In genomic region chr3:151468284-151468917, GRCh38 we compare ENCODE assay signal across 7 cellular contexts. TPM values are rescaled to one million over a fixed set of nuclear protein-coding genes. Genes with fewer than 3 reads are reported as not detected.
DNase-seq lines count a peak whose midpoint lies in the region; ATAC-seq, FAIRE-seq and TF ChIP-seq lines count a peak whose summit lies in the region.

No MANE protein-coding gene starts in this region.

- CTCF ChIA-PET in HepG2 (lab: Yijun Ruan, JAX; ENCODE audit: low intra/inter-chr PET ratio, low total read pairs) = interaction anchor here (1.2 to 3.2 kb wide), 2 partner anchors 29 to 370 kb away, joined by 4 to 31 read pairs; no protein-coding TSS in a partner anchor

- H3K79me2 ChIP-seq in HepG2 (ENCODE audit: insufficient read depth, low read length) = no peaks in the 10 kb centered on the region

- no peaks in the 10 kb centered on the region for H3K4me1 ChIP-seq in HepG2 (ENCODE audit: insufficient read depth, low read length)
- H3K4me1 ChIP-seq in thoracic aorta (ENCODE audit: control insufficient read depth in 1 of 2, low read depth in 2 of 2) = no peaks in the 10 kb centered on the region

- no peak overlapping the region for H2AFZ ChIP-seq in HepG2 (ENCODE audit: low read length)

- POLR2A ChIA-PET in HepG2 (lab: Yijun Ruan, JAX) = no interaction called here

- BruUV-seq in HepG2 (replicated peaks; lab: Mats Ljungman, UMichigan) = no TSS peak

- TF ChIP-seq POLR2A in HepG2 (IDR thresholded peaks at IDR 0.05; ENCODE audit: insufficient read depth in 1 of 2, low read depth in 2 of 2, low read length in 2 of 2) = no peak

- FAIRE-seq in HepG2 (lab: Jason Lieb, UNC) = peak; percentile 74

- no peaks in the 10 kb centered on the region for H4K20me1 ChIP-seq in HepG2 (ENCODE audit: insufficient read depth, low read length)

- H3K27ac ChIP-seq in HepG2 (ENCODE audit: extremely low read length, insufficient read depth, low read length) = no peak overlapping the region
- H3K27ac ChIP-seq in thoracic aorta = no peak overlapping the region

- ATAC-seq in HepG2 = peak; percentile 95
- no peak for ATAC-seq in thoracic aorta (ENCODE audit: insufficient number of reproducible peaks, low FRiP score, low read depth)

- TF ChIP-seq EP300 in HepG2 (IDR thresholded peaks at IDR 0.05; ENCODE audit: low read depth in 2 of 2, low read length in 2 of 2) = no peak
- TF ChIP-seq EP300 in HepG2 (CRISPR knock-in tag; IDR thresholded peaks at IDR 0.05; ENCODE audit: borderline replicate concordance) = no peak

- H3K4me2 ChIP-seq in HepG2 (ENCODE audit: low read depth, low read length) = no peak overlapping the region

- in situ Hi-C loops in SK-MEL-5 (cut with HindIII; ENCODE audit: low pct_unique_long_range_greater_than_20kb, low sequenced_read_pairs) (no loop called here), HepG2 (cut with HindIII; ENCODE audit: extremely low pct_ligation_motif_present, low pct_unique_long_range_greater_than_20kb) (loop anchor here (10.0 kb wide), 1 partner anchor 366 kb away; no protein-coding TSS in a partner anchor)

- H3K27me3 ChIP-seq in GM06990 (replicated peaks; ENCODE audit: control insufficient read depth, insufficient read depth, low read length) (no peaks in the 10 kb centered on the region), HepG2 (ENCODE audit: control insufficient read depth in 1 of 2, insufficient read depth in 2 of 2, low read length in 2 of 2) (peaks cover 0 to 4% of the 10 kb centered on the region in 2 experiments; a peak in 1 of 5 replicates), thoracic aorta (replicated peaks; ENCODE audit: insufficient read depth) (no peaks in the 10 kb centered on the region)

- H3K4me3 ChIP-seq in GM06990 (replicated peaks; ENCODE audit: low read depth, low read length) (no peak overlapping the region), cardiac fibroblast (replicated peaks in 1 of 2; ENCODE audit: low read depth in 2 of 2, low read length in 2 of 2) (no peak overlapping the region), HepG2 (replicated peaks in 1 of 3; ENCODE audit: insufficient read depth in 1 of 3, low read depth in 2 of 3, low read length in 3 of 3) (no peak overlapping the region), thoracic aorta (no peak overlapping the region)

- no peaks in the 10 kb centered on the region for H3K9me3 ChIP-seq in HepG2 (ENCODE audit: low read length)
- H3K9me3 ChIP-seq in thoracic aorta = no peaks in the 10 kb centered on the region

- H3K9ac ChIP-seq in HepG2 (ENCODE audit: insufficient read depth, low read depth, low read length) = no peak overlapping the region

- TF ChIP-seq RAD21 in HepG2 (CRISPR knock-in tag; IDR thresholded peaks at IDR 0.05) = 0 out of 2 replicates have a peak, but pooled peaks have one; percentile 28

- intact Hi-C loops in HepG2 (cut with micrococcal nuclease; ENCODE audit: unreplicated experiment) = loop anchor here (1.0 to 2.0 kb wide), 4 partner anchors 30 to 371 kb away; no protein-coding TSS in a partner anchor

- WGBS in HepG2 (ENCODE audit: low lambda C conversion rate) = 20% methylated on average over 9 of the region's 9 CpGs

- no peaks in the 10 kb centered on the region for H3K36me3 ChIP-seq in GM06990 (ENCODE audit: control insufficient read depth, insufficient read depth, low read length)
- H3K36me3 ChIP-seq in HepG2 (replicated peaks in 1 of 2; ENCODE audit: control insufficient read depth in 1 of 2, insufficient read depth in 2 of 2, low read length in 2 of 2) = no peaks in the 10 kb centered on the region
- no peaks in the 10 kb centered on the region for H3K36me3 ChIP-seq in thoracic aorta

- DNase-seq in GM06990 (ENCODE audit: extremely low read depth, insufficient read length) = no peak
- peak; percentile 55 for DNase-seq in H4 (ENCODE audit: low spot score)
- peak; percentile 31 for DNase-seq in MV-4-11 (lab: John Stamatoyannopoulos, UW)
- peak; percentile 84 for DNase-seq in SK-MEL-5 (ENCODE audit: low read depth, low spot score)
- peak; percentile 76 to 82 for DNase-seq in cardiac fibroblast (ENCODE audit: low read depth in 2 of 2)
- peak; percentile 63 for DNase-seq in HepG2 (ENCODE audit: low spot score)
- no peak for DNase-seq in thoracic aorta (ENCODE audit: low spot score)

- TF ChIP-seq CTCF in GM06990 (IDR thresholded peaks at IDR 0.05; ENCODE audit: insufficient read depth, low read length, poor library complexity, severe bottlenecking) (peak; percentile 93), cardiac fibroblast (IDR thresholded peaks at IDR 0.05; ENCODE audit: low read depth, low read length) (peak; percentile 96), HepG2 (CRISPR knock-in tag; IDR thresholded peaks at IDR 0.05) (peak; percentile 77), thoracic aorta (IDR thresholded peaks at IDR 0.05) (peak; percentile 72)

TF ChIP-seq in HepG2, 621 proteins besides CTCF, POLR2A, EP300 and RAD21:
- TF ChIP-seq STAG1 (CRISPR knock-in tag; IDR thresholded peaks at IDR 0.05) = peak; percentile 75
- TF ChIP-seq MAFK (conservative IDR thresholded peaks at IDR 0.05 in 1 of 2, IDR thresholded peaks at IDR 0.05 in 1 of 2; ENCODE audit: low read length in 2 of 2) = no peak
- TF ChIP-seq SMC3 (IDR thresholded peaks at IDR 0.05; ENCODE audit: low read length) = peak; percentile 87

RNA-seq across cellular contexts. Expression of gene IGSF10, which starts 7.5 kb away (rescaled TPM):
- total RNA-seq in H4 (2014; rRNA removed; shearing (Covaris generic)) = under 0.01 and 0.77 TPM in 2 replicates
- total RNA-seq in SK-MEL-5 (2014; rRNA removed; shearing (Covaris generic)) = 0.03 and 0.16 TPM in 2 replicates
- 0.01 and 0.05 TPM in 2 replicates for polyA plus RNA-seq in SK-MEL-5 (2015; cell fraction: cytosol; rRNA removed)
- 0.02 TPM in 1 of 2 replicates, not detected in the other for polyA plus RNA-seq in SK-MEL-5 (2015; cell fraction: nucleus; rRNA removed)
- total RNA-seq in HepG2 (2016; rRNA removed; fragmentation: Illumina TruSeq; extraction: Trizol) (not detected in 2 replicates), thoracic aorta (10 to 100 TPM in 1 of 2 donors, 1 to 10 TPM in 1; 5.3 to 34.6 TPM)
- total RNA-seq in HepG2 (2016; cell fraction: cytosol; rRNA removed; fragmentation: Illumina TruSeq; extraction: Trizol; ENCODE audit: low read depth) = not detected in 2 replicates
- total RNA-seq in HepG2 (2016; cell fraction: insoluble cytoplasmic fraction; rRNA removed; fragmentation: Illumina TruSeq; extraction: Trizol) = not detected in 2 replicates
- not detected in 2 replicates for total RNA-seq in HepG2 (2016; cell fraction: membrane; rRNA removed; fragmentation: Illumina TruSeq; extraction: Trizol)
- not detected in 2 replicates for total RNA-seq in HepG2 (2016; cell fraction: nucleus; rRNA removed; fragmentation: Illumina TruSeq; extraction: Trizol)
- 0.12 and 0.16 TPM in 2 replicates for polyA plus RNA-seq in HepG2 (2011; rRNA removed)
- polyA plus RNA-seq in HepG2 (2011; cell fraction: cytosol; rRNA removed) = 0.05 and 0.10 TPM in 2 replicates
- polyA plus RNA-seq in HepG2 (2011; cell fraction: nucleus; rRNA removed) = 0.29 and 0.47 TPM in 2 replicates
- 0.24 and 0.31 TPM in 2 replicates for polyA plus RNA-seq in HepG2 (2012)
- polyA plus RNA-seq in HepG2 (2016; cell fraction: cytosol; fragmentation: Illumina TruSeq; extraction: Trizol; ENCODE audit: low read depth) = not detected in 2 replicates
- not detected in 2 replicates for polyA plus RNA-seq in HepG2 (2016; cell fraction: insoluble cytoplasmic fraction; fragmentation: Illumina TruSeq; extraction: Trizol; ENCODE audit: low read depth)
- polyA plus RNA-seq in HepG2 (2016; cell fraction: membrane; fragmentation: Illumina TruSeq; extraction: Trizol; ENCODE audit: low read depth) = not detected in 2 replicates
- polyA plus RNA-seq in HepG2 (2016; cell fraction: nucleus; fragmentation: Illumina TruSeq; extraction: Trizol; ENCODE audit: insufficient read depth, low read depth) = not detected in 2 replicates
- 0.10 and 2.3 TPM in 2 replicates for polyA minus RNA-seq in HepG2 (2011; rRNA and poly(A)+ RNA removed; ENCODE audit: low replicate concordance)
- 0.09 and 0.20 TPM in 2 replicates for polyA minus RNA-seq in HepG2 (2011; cell fraction: cytosol; rRNA and poly(A)+ RNA removed)
- 0.52 and 0.75 TPM in 2 replicates for polyA minus RNA-seq in HepG2 (2011; cell fraction: nucleus; rRNA and poly(A)+ RNA removed)

Comparison
In these comparisons a context has a peak if more than half of its experiments do, and no peak if none do; other contexts are left out.
1. DNase-seq: peak in H4 (single experiment), MV-4-11 (single experiment), SK-MEL-5 (single experiment), cardiac fibroblast (2 of 2) and HepG2 (single experiment); none in GM06990 (single experiment) and thoracic aorta (single experiment).
2. Peak in every context shown above with its lines, with median percentiles within 50 percentile points of each other: CTCF ChIP-seq.